8 cellular contexts compared by ENCODE assay signal in genomic region chr3:46930945-46931403, GRCh38. TPM values are rescaled to one million over a fixed set of nuclear protein-coding genes. Genes with fewer than 3 reads are reported as not detected.
DNase-seq lines count a peak whose midpoint lies in the region; ATAC-seq and TF ChIP-seq lines count a peak whose summit lies in the region.

No MANE protein-coding gene starts in this region.

- DNase-seq in AG10803 (ENCODE audit: low read depth) = peak; percentile 30
- DNase-seq in M059J (ENCODE audit: low read depth) = peak; percentile 84
- DNase-seq in dermis blood vessel endothelial cell = peak; percentile 52
- no peak for DNase-seq in nephron progenitor cell
- no peak for DNase-seq in NOMO-1 treated with DMSO at 0.1 percent for 48 hours (lab: John Stamatoyannopoulos, UW; ENCODE audit: unreplicated experiment)
- DNase-seq in GM19240 (ENCODE audit: insufficient read length, low spot score) = no peak
- no peak for DNase-seq in anterior cingulate cortex (lab: John Stamatoyannopoulos, UW)

- H3K36me3 Mint-ChIP-seq in nephron progenitor cell (ENCODE audit: low read depth) = peaks cover 21% of the 10 kb centered on the region

- peaks cover 27% of the 10 kb centered on the region for H3K4me1 Mint-ChIP-seq in nephron progenitor cell

- H3K27ac Mint-ChIP-seq in nephron progenitor cell = peak overlapping the region; percentile 48

- H3K9me3 Mint-ChIP-seq in nephron progenitor cell = peaks cover 6% of the 10 kb centered on the region

- H3K4me3 Mint-ChIP-seq in nephron progenitor cell = no peak overlapping the region

- no peaks in the 10 kb centered on the region for H3K27me3 Mint-ChIP-seq in nephron progenitor cell (ENCODE audit: low read depth, poor library complexity)

- no peak overlapping the region for H3K4me3 ChIP-seq in AG10803 (ENCODE audit: low read length)

- no peak for ATAC-seq in GM21390 (IDR thresholded peaks at IDR 0.05; ENCODE audit: unreplicated experiment)

- no peak for TF ChIP-seq CTCF in AG10803 (conservative IDR thresholded peaks at IDR 0.05; ENCODE audit: low read length)
- TF ChIP-seq CTCF in nephron progenitor cell (IDR thresholded peaks at IDR 0.05) = no peak

RNA-seq across cellular contexts. Expression of gene CCDC12, which starts 45.6 kb away (rescaled TPM):
- total RNA-seq in M059J (2014; rRNA removed; shearing (Covaris generic)) = 16.4 and 25.6 TPM in 2 replicates
- 22.7 and 44.6 TPM in 2 replicates for total RNA-seq in dermis blood vessel endothelial cell

RNA-seq across cellular contexts. Expression of gene NBEAL2, which starts 48.5 kb away (rescaled TPM):
- total RNA-seq in M059J (2014; rRNA removed; shearing (Covaris generic)) = 1.5 and 3.5 TPM in 2 replicates
- total RNA-seq in dermis blood vessel endothelial cell = 30.6 and 52.2 TPM in 2 replicates

RNA-seq across cellular contexts. Expression of gene PTH1R, which starts 53.5 kb away (rescaled TPM):
- total RNA-seq in M059J (2014; rRNA removed; shearing (Covaris generic)) = 0.49 and 1.4 TPM in 2 replicates
- total RNA-seq in dermis blood vessel endothelial cell = 0.19 and 0.85 TPM in 2 replicates

Comparison
In these comparisons a context has a peak if more than half of its experiments do, and no peak if none do; other contexts are left out.
1. DNase-seq: peak in AG10803 (single experiment), M059J (single experiment) and dermis blood vessel endothelial cell (single experiment); none in nephron progenitor cell (single experiment), NOMO-1 treated with DMSO at 0.1 percent for 48 hours (single experiment), GM19240 (single experiment) and anterior cingulate cortex (0 of 58).